In genomic region chr20:52923123-52923543, GRCh38 we compare ENCODE assay signal across 12 cellular contexts. TPM values are rescaled to one million over a fixed set of nuclear protein-coding genes. Genes with fewer than 3 reads are reported as not detected.
DNase-seq lines count a peak whose midpoint lies in the region; ATAC-seq and TF ChIP-seq lines count a peak whose summit lies in the region.
"Had no signal": no experiment of that assay in that cellular context is flagged by ENCODE, and none has a peak within 500 bp of the region (broad histone marks: within the 10 kb centered on the region; RNA-seq: fewer than 3 reads in every experiment).

No MANE protein-coding gene starts in this region.

- no peak overlapping the region for H3K27ac ChIP-seq in PC-3 (ENCODE audit: low read length)
- no peak overlapping the region for H3K27ac ChIP-seq in trophoblast cell (ENCODE audit: low read depth, low read length)
- H3K27ac ChIP-seq in CD4-positive, alpha-beta memory T cell (ENCODE audit: low read depth, low read length), result no peak overlapping the region
- H3K27ac ChIP-seq: adrenal gland, neutrophil had no signal

- H2BK5ac ChIP-seq in trophoblast cell (ENCODE audit: low read depth, low read length, poor library complexity), result no peak overlapping the region

- intact Hi-C loops in PC-3 (cut with micrococcal nuclease), result no loop called here
- intact Hi-C loops in CD4-positive, alpha-beta memory T cell (cut with micrococcal nuclease), result no loop called here

- H4K12ac ChIP-seq in trophoblast cell (ENCODE audit: low read depth, low read length), result no peak overlapping the region

- 100% methylated on average over 1 of the region's 4 CpGs for WGBS in trophoblast cell (ENCODE audit: extremely low coverage, insufficient coverage, insufficient read length)

- H3K27me3 Mint-ChIP-seq in CD4-positive, alpha-beta memory T cell, result peaks cover 0 to 6% of the 10 kb centered on the region in 2 donors

- H3K4me3 ChIP-seq in PC-3 (ENCODE audit: low read length), result no peak overlapping the region
- no peak overlapping the region for H3K4me3 ChIP-seq in epithelial cell of proximal tubule (ENCODE audit: low read depth, low read length)
- H3K4me3 ChIP-seq in trophoblast cell (ENCODE audit: low read depth, low read length), result no peak overlapping the region
- H3K4me3 ChIP-seq in CD4-positive, alpha-beta memory T cell (ENCODE audit: low read length in 2 of 2), result no peak overlapping the region
- H3K4me3 ChIP-seq: adrenal gland had no signal

- peak; percentile 84 for DNase-seq in H4 (ENCODE audit: low spot score)
- peak; percentile 53 for DNase-seq in PC-3
- peak; percentile 99 for DNase-seq in epithelial cell of proximal tubule (ENCODE audit: low read depth)
- peak; percentile 76 to 85 for DNase-seq in trophoblast cell
- DNase-seq in T-helper 9 cell, result no peak
- no peak for DNase-seq in CD4-positive, alpha-beta memory T cell
- DNase-seq in occipital lobe (lab: John Stamatoyannopoulos, UW), result no peak
- DNase-seq in HuH-7.5 (ENCODE audit: low spot score), result no peak
- DNase-seq: activated CD4-positive, CD25-positive, alpha-beta regulatory T cell treated with anti-CD3 and anti-CD28 coated beads, Interleukin-2, amount 50 U/mL, for 72 hours; NCI-H524 had no signal

- BruUV-seq in PC-3 (replicated peaks; lab: Mats Ljungman, UMichigan), result no TSS peak

- H3K79me2 ChIP-seq in PC-3 (ENCODE audit: low read length), result no peaks in the 10 kb centered on the region
- H3K79me2 ChIP-seq in trophoblast cell (ENCODE audit: control insufficient read depth, insufficient read depth, low read length, poor library complexity), result no peaks in the 10 kb centered on the region

- H3K4me1 Mint-ChIP-seq in CD4-positive, alpha-beta memory T cell, result no peaks in the 10 kb centered on the region

- CTCF ChIA-PET in PC-3 (lab: Charles Lee), result no interaction called here
- CTCF ChIA-PET in CD4-positive, alpha-beta memory T cell (lab: Charles Lee; ENCODE audit: partially characterized antibody), result no interaction called here

- no peak overlapping the region for H2AK5ac ChIP-seq in trophoblast cell (ENCODE audit: low read length)

- H3K36me3 ChIP-seq in PC-3 (ENCODE audit: low read depth, low read length), result no peaks in the 10 kb centered on the region
- no peaks in the 10 kb centered on the region for H3K36me3 ChIP-seq in trophoblast cell (ENCODE audit: control insufficient read depth in 1 of 2, insufficient read depth in 2 of 2, low read length in 2 of 2)
- no peaks in the 10 kb centered on the region for H3K36me3 ChIP-seq in CD4-positive, alpha-beta memory T cell (ENCODE audit: insufficient read depth, low read length)
- H3K36me3 ChIP-seq: adrenal gland, neutrophil had no signal

- H2AFZ ChIP-seq in PC-3 (ENCODE audit: low read length), result no peak overlapping the region
- H2AFZ ChIP-seq in trophoblast cell (ENCODE audit: insufficient read depth, low read length, poor library complexity), result no peak overlapping the region

- no peak overlapping the region for H3K4ac ChIP-seq in trophoblast cell (ENCODE audit: low read depth, low read length)

- H3K9me3 Mint-ChIP-seq in CD4-positive, alpha-beta memory T cell, result no peaks in the 10 kb centered on the region

- POLR2A ChIA-PET in PC-3 (lab: Charles Lee; ENCODE audit: unreplicated experiment), result no interaction called here
- POLR2A ChIA-PET in CD4-positive, alpha-beta memory T cell (lab: Charles Lee; ENCODE audit: partially characterized antibody), result no interaction called here

- H3F3A ChIP-seq in PC-3 (ENCODE audit: low read length, unreplicated experiment), result no peaks in the 10 kb centered on the region

- H3K9ac ChIP-seq in PC-3 (ENCODE audit: low read length), result no peak overlapping the region
- H3K9ac ChIP-seq in trophoblast cell (ENCODE audit: low read length), result no peak overlapping the region

- peaks cover 12% of the 10 kb centered on the region for H3K9me3 ChIP-seq in PC-3 (ENCODE audit: low read length)
- no peaks in the 10 kb centered on the region for H3K9me3 ChIP-seq in trophoblast cell (ENCODE audit: insufficient read depth, low read depth, low read length)
- no peaks in the 10 kb centered on the region for H3K9me3 ChIP-seq in CD4-positive, alpha-beta memory T cell (ENCODE audit: control insufficient read depth in 1 of 2, low read length in 2 of 2)
- H3K9me3 ChIP-seq: adrenal gland, neutrophil had no signal

- H3K9me2 ChIP-seq in PC-3 (replicated peaks; ENCODE audit: low read length), result no peaks in the 10 kb centered on the region

- no peak overlapping the region for H2BK120ac ChIP-seq in trophoblast cell (ENCODE audit: insufficient read depth, low read length, poor library complexity)

- no peak overlapping the region for H3K27ac Mint-ChIP-seq in CD4-positive, alpha-beta memory T cell

- no peak overlapping the region for H2BK12ac ChIP-seq in trophoblast cell (ENCODE audit: low read length)

- TF ChIP-seq CTCF in PC-3 (conservative IDR thresholded peaks at IDR 0.05; ENCODE audit: low read depth, low read length) (no peak), epithelial cell of proximal tubule (conservative IDR thresholded peaks at IDR 0.05; ENCODE audit: low read depth, low read length) (no peak)

- no peaks in the 10 kb centered on the region for H3K27me3 ChIP-seq in PC-3 (ENCODE audit: low read length)
- H3K27me3 ChIP-seq in trophoblast cell (ENCODE audit: insufficient read depth, low read length), result no peaks in the 10 kb centered on the region
- no peaks in the 10 kb centered on the region for H3K27me3 ChIP-seq in CD4-positive, alpha-beta memory T cell (ENCODE audit: insufficient read depth, low read length)
- H3K27me3 ChIP-seq: adrenal gland, neutrophil had no signal

- no peaks in the 10 kb centered on the region for H4K20me1 ChIP-seq in PC-3 (ENCODE audit: low read length)

- H3K79me1 ChIP-seq in trophoblast cell (ENCODE audit: low read length), result no peaks in the 10 kb centered on the region

- ATAC-seq in PC-3, result no peak

- H3K4me1 ChIP-seq in PC-3 (ENCODE audit: insufficient read depth, low read length), result no peaks in the 10 kb centered on the region
- no peaks in the 10 kb centered on the region for H3K4me1 ChIP-seq in trophoblast cell (ENCODE audit: control insufficient read depth in 1 of 2, insufficient read depth in 2 of 2, low read length in 2 of 2)
- no peaks in the 10 kb centered on the region for H3K4me1 ChIP-seq in CD4-positive, alpha-beta memory T cell (ENCODE audit: insufficient read depth, low read length)
- H3K4me1 ChIP-seq: adrenal gland had no signal

- no peak overlapping the region for H3K14ac ChIP-seq in trophoblast cell (ENCODE audit: low read length)

- no peak overlapping the region for H3K18ac ChIP-seq in trophoblast cell (ENCODE audit: low read length)

- H3K36me3 Mint-ChIP-seq in CD4-positive, alpha-beta memory T cell, result no peaks in the 10 kb centered on the region

- H3K23ac ChIP-seq in trophoblast cell (ENCODE audit: low read length), result no peak overlapping the region

- no peak overlapping the region for H4K91ac ChIP-seq in trophoblast cell (ENCODE audit: low read depth, low read length)

- H3K4me3 Mint-ChIP-seq in CD4-positive, alpha-beta memory T cell, result no peak overlapping the region

- H3K4me2 ChIP-seq in PC-3 (ENCODE audit: low read length) (no peak overlapping the region), trophoblast cell (ENCODE audit: low read length) (no peak overlapping the region)

- no peak overlapping the region for H4K8ac ChIP-seq in trophoblast cell (ENCODE audit: low read depth, low read length)

RNA-seq across cellular contexts. Expression of gene TSHZ2, which starts 49.0 kb away (rescaled TPM):
- 0.33 and 1.4 TPM in 2 replicates for total RNA-seq in H4 (2014; rRNA removed; shearing (Covaris generic))
- total RNA-seq in PC-3 (2014; rRNA removed), result not detected in 2 replicates
- total RNA-seq in epithelial cell of proximal tubule, result 0.06 TPM in 1 of 2 replicates, not detected in the other
- 0.14 and 0.22 TPM in 2 replicates for polyA plus RNA-seq in trophoblast cell (2013)
- total RNA-seq in CD4-positive, alpha-beta memory T cell, result 10 to 100 TPM; 30.2 to 31.8 TPM
- 1 to 10 TPM; 2.3 to 4.1 TPM for polyA plus RNA-seq in CD4-positive, alpha-beta memory T cell
- total RNA-seq in occipital lobe, result 0.31 TPM

Comparison
In these comparisons a context has a peak if more than half of its experiments do, and no peak if none do; other contexts are left out.
1. DNase-seq: peak in H4 (single experiment), PC-3 (single experiment), epithelial cell of proximal tubule (single experiment) and trophoblast cell (2 of 2); none in T-helper 9 cell (single experiment), CD4-positive, alpha-beta memory T cell (0 of 5), occipital lobe (single experiment) and HuH-7.5 (single experiment).
2. RNA of gene TSHZ2, which starts 49.0 kb away (total RNA-seq): 30.2 to 31.8 TPM in CD4-positive, alpha-beta memory T cell; 0.33 to 1.4 TPM in H4, 0.31 TPM in occipital lobe (single experiment), 0.06 TPM in epithelial cell of proximal tubule and not detected in PC-3; every median in the first group is over 10 times any median in the second.